9 cellular contexts compared by ENCODE assay signal in genomic region chr14:74804219-74804825, GRCh38. TPM values are rescaled to one million over a fixed set of nuclear protein-coding genes. Genes with fewer than 3 reads are reported as not detected.
DNase-seq lines count a peak whose midpoint lies in the region; ATAC-seq and TF ChIP-seq lines count a peak whose summit lies in the region.
"Had no signal": no experiment of that assay in that cellular context is flagged by ENCODE, and none has a peak within 500 bp of the region (broad histone marks: within the 10 kb centered on the region; RNA-seq: fewer than 3 reads in every experiment).

No MANE protein-coding gene starts in this region.

- no TSS peak for BruUV-seq in A673 (replicated peaks; lab: Mats Ljungman, UMichigan)

- TF ChIP-seq CTCF in A673 (conservative IDR thresholded peaks at IDR 0.05; ENCODE audit: low read depth, low read length), result peak; percentile 24; the same call in 1 of the 2 replicates
- TF ChIP-seq CTCF in choroid plexus epithelial cell (conservative IDR thresholded peaks at IDR 0.05; ENCODE audit: low read depth, low read length), result peak; percentile 86

- POLR2A ChIA-PET in A673 (lab: Charles Lee; ENCODE audit: low non-redundant PET), result interaction anchor here (0.6 kb wide), 1 partner anchor 50 kb away, joined by 4 read pairs; no protein-coding TSS in a partner anchor

- no peaks in the 10 kb centered on the region for H3K27me3 Mint-ChIP-seq in naive B cell

- CTCF ChIA-PET in A673 (lab: Charles Lee), result interaction anchor here (1.0 kb wide), 1 partner anchor 195 kb away, joined by 3 read pairs; no protein-coding TSS in a partner anchor

- peak overlapping the region in 3 of 6 donors; percentile 16 to 88 (median 36) for H3K27ac Mint-ChIP-seq in naive B cell

- H3K27me3 ChIP-seq in A673 (replicated peaks; ENCODE audit: insufficient read depth, low read depth, low read length, poor library complexity), result no peaks in the 10 kb centered on the region
- H3K27me3 ChIP-seq in effector memory CD4-positive, alpha-beta T cell (replicated peaks; ENCODE audit: control insufficient read depth, insufficient read depth, low read length, poor library complexity, severe bottlenecking), result no peaks in the 10 kb centered on the region

- no peaks in the 10 kb centered on the region for H3K9me3 Mint-ChIP-seq in naive B cell

- no peaks in the 10 kb centered on the region for H3K9me3 ChIP-seq in A673 (ENCODE audit: low read depth, low read length, poor library complexity, severe bottlenecking)
- no peaks in the 10 kb centered on the region for H3K9me3 ChIP-seq in effector memory CD4-positive, alpha-beta T cell (ENCODE audit: control insufficient read depth, low read length)

- peak; percentile 21 for DNase-seq in A673 (ENCODE audit: low spot score)
- DNase-seq in GM03348 (ENCODE audit: low spot score), result peak; percentile 48
- peak; percentile 51 for DNase-seq in OCI-M1 (lab: John Stamatoyannopoulos, UW)
- DNase-seq in choroid plexus epithelial cell (ENCODE audit: low read depth), result peak; percentile 87
- peak; percentile 16 for DNase-seq in naive B cell
- no peak for DNase-seq in effector memory CD4-positive, alpha-beta T cell

- H3K36me3 ChIP-seq in A673 (ENCODE audit: insufficient read depth, low read length, poor library complexity, severe bottlenecking), result peaks cover 41% of the 10 kb centered on the region
- peaks cover 36% of the 10 kb centered on the region for H3K36me3 ChIP-seq in effector memory CD4-positive, alpha-beta T cell (ENCODE audit: control insufficient read depth, insufficient read depth, low read length)

- intact Hi-C loops in A673 (cut with micrococcal nuclease; ENCODE audit: unreplicated experiment), result no loop called here

- H3K4me3 ChIP-seq in A673 (ENCODE audit: low read depth, low read length, poor library complexity, severe bottlenecking) (no peak overlapping the region), choroid plexus epithelial cell (ENCODE audit: low read depth, low read length) (no peak overlapping the region)
- no peak overlapping the region for H3K4me3 ChIP-seq in effector memory CD4-positive, alpha-beta T cell (ENCODE audit: insufficient read depth, low read depth, low read length, poor library complexity, severe bottlenecking)

- H3K4me1 Mint-ChIP-seq in naive B cell, result peaks cover 1 to 6% (median 2%) of the 10 kb centered on the region in 3 donors

- peaks cover 8 to 20% of the 10 kb centered on the region in 2 donors for H3K36me3 Mint-ChIP-seq in naive B cell

- H3K4me1 ChIP-seq in A673 (ENCODE audit: insufficient read depth, low read length, poor library complexity, severe bottlenecking), result no peaks in the 10 kb centered on the region
- no peaks in the 10 kb centered on the region for H3K4me1 ChIP-seq in effector memory CD4-positive, alpha-beta T cell (ENCODE audit: control insufficient read depth, insufficient read depth, low read length, poor library complexity, severe bottlenecking)

- H3K4me3 Mint-ChIP-seq in naive B cell, result no peak overlapping the region

- H3K27ac ChIP-seq in A673 (ENCODE audit: low read depth, low read length, poor library complexity, severe bottlenecking), result no peak overlapping the region
- no peak overlapping the region for H3K27ac ChIP-seq in effector memory CD4-positive, alpha-beta T cell (ENCODE audit: insufficient read depth, low read length, poor library complexity, severe bottlenecking)
- H3K27ac ChIP-seq: HL-60 had no signal

- peak; percentile 34 to 41 for ATAC-seq in naive B cell (ENCODE audit: low read depth in 2 of 2)
- ATAC-seq in GM21786 (IDR thresholded peaks at IDR 0.05; ENCODE audit: unreplicated experiment), result no peak
- no peak for ATAC-seq in GM21390 (IDR thresholded peaks at IDR 0.05; ENCODE audit: unreplicated experiment)

RNA-seq across cellular contexts. Expression of gene YLPM1, which starts 41.2 kb away (rescaled TPM):
- 91.2 and 94.3 TPM in 2 replicates for total RNA-seq in A673 (2021)
- polyA plus RNA-seq in naive B cell (ENCODE audit: low read depth in 6 of 6), result 10 to 100 TPM in 4 of 6 donors, 1 to 10 TPM in 2; 5.4 to 27.1 (median 12.1) TPM

Comparison
In these comparisons a context has a peak if more than half of its experiments do, and no peak if none do; other contexts are left out.
1. DNase-seq: peak in A673 (single experiment), GM03348 (single experiment), OCI-M1 (single experiment), choroid plexus epithelial cell (single experiment) and naive B cell (single experiment); none in effector memory CD4-positive, alpha-beta T cell (0 of 3).
2. ATAC-seq: peak in naive B cell (2 of 2); none in GM21786 (single experiment) and GM21390 (single experiment).